10 cellular contexts compared by ENCODE assay signal in genomic region chr4:101953949-101954348, GRCh38.
A peak's percentile ranks its signal among the peaks of the same experiment; 100 is the strongest.
DNase-seq lines count a peak whose midpoint lies in the region; ATAC-seq, FAIRE-seq and TF ChIP-seq lines count a peak whose summit lies in the region.
"Had no signal": no experiment of that assay in that cellular context is flagged by ENCODE, and none has a peak within 500 bp of the region (broad histone marks: within the 10 kb centered on the region; RNA-seq: fewer than 3 reads in every experiment).

No MANE protein-coding gene starts in this region.

- 0 out of 2 replicates have a peak overlapping the region, but pooled peaks have one; percentile 44 for H3K27ac ChIP-seq in H1 (ENCODE audit: low read depth, low read length)

- H3K56ac ChIP-seq in H1 (replicated peaks; ENCODE audit: insufficient read length, low read depth, low read length): no peak overlapping the region

- POLR2A ChIA-PET in H1 (lab: Charles Lee; ENCODE audit: partially characterized antibody): no interaction called here

- no peaks in the 10 kb centered on the region for H3K79me1 ChIP-seq in H1 (ENCODE audit: low read depth, low read length)

- no peak overlapping the region for H4K8ac ChIP-seq in H1 (ENCODE audit: extremely low read depth, insufficient read depth, low read length)

- no peaks in the 10 kb centered on the region for H3K9me3 ChIP-seq in H1 (ENCODE audit: insufficient read depth in 2 of 2, low read depth in 1 of 2, low read length in 1 of 2)

- peak overlapping the region in 2 of 3 experiments; percentile 21 to 31 for H3K27ac Mint-ChIP-seq in nephron
- H3K27ac Mint-ChIP-seq: activated CD8-positive, alpha-beta T cell treated with anti-CD3 and anti-CD28 coated beads for 36 hours had no signal

- H3K23ac ChIP-seq in H1 (ENCODE audit: insufficient read length): peak overlapping the region; percentile 3

- no peak overlapping the region for H2BK15ac ChIP-seq in H1 (ENCODE audit: low read length)

- peak overlapping the region; percentile 49; the same call in 1 of the 2 replicates for H2BK5ac ChIP-seq in H1 (ENCODE audit: low read depth, low read length)

- TF ChIP-seq RAD21 in H1 (IDR thresholded peaks at IDR 0.05 in 1 of 2, conservative IDR thresholded peaks at IDR 0.05 in 1 of 2; ENCODE audit: low read depth in 2 of 2, low read length in 2 of 2): 0 out of 4 replicates have a peak, but pooled peaks of 1 of the 2 experiments have one; percentile 8

- H3K18ac ChIP-seq in H1 (ENCODE audit: extremely low read depth, low read length): no peak overlapping the region

- ATAC-seq in HG03196 (IDR thresholded peaks at IDR 0.05; ENCODE audit: unreplicated experiment) (no peak), GM19324 (IDR thresholded peaks at IDR 0.05; ENCODE audit: low FRiP score, unreplicated experiment) (no peak)
- ATAC-seq: activated CD8-positive, alpha-beta T cell treated with anti-CD3 and anti-CD28 coated beads for 36 hours had no signal

- no peak; a peak in 1 of 3 replicates for TF ChIP-seq POLR2A in H1 (IDR thresholded peaks at IDR 0.05; ENCODE audit: control extremely low read depth in 1 of 2, low read depth in 2 of 2, low read length in 2 of 2)

- peak overlapping the region; percentile 80 for H4K5ac ChIP-seq in H1 (ENCODE audit: insufficient read length, low read depth, low read length)

- H2BK12ac ChIP-seq in H1 (ENCODE audit: low read depth, low read length): peak overlapping the region; percentile 62; the same call in 1 of the 2 replicates

- no peaks in the 10 kb centered on the region for H4K20me1 ChIP-seq in H1 (replicated peaks in 1 of 2; ENCODE audit: control insufficient read depth in 1 of 2, insufficient read depth in 2 of 2, low read length in 2 of 2)

- H3K4ac ChIP-seq in H1 (replicated peaks; ENCODE audit: insufficient read length, low read depth, low read length): no peak overlapping the region

- H3K4me2 ChIP-seq in H1 (ENCODE audit: insufficient read depth in 1 of 2, low read depth in 2 of 2, low read length in 2 of 2): peak overlapping the region; percentile 43 to 47

- DNase-seq in EL: peak; percentile 93
- DNase-seq in NCI-H460 (ENCODE audit: extremely low read depth, low read depth): peak; percentile 15
- peak in 1 of 2 experiments; percentile 44 for DNase-seq in H1 (ENCODE audit: low read depth in 1 of 2, low spot score in 2 of 2)
- DNase-seq in NCI-H1048 (lab: John Stamatoyannopoulos, UW): no peak
- DNase-seq in middle frontal gyrus (ENCODE audit: extremely low spot score, low spot score): no peak
- DNase-seq: activated CD8-positive, alpha-beta T cell treated with anti-CD3 and anti-CD28 coated beads for 36 hours; cortex of kidney had no signal

- no peaks in the 10 kb centered on the region for H3K9me3 Mint-ChIP-seq in nephron
- H3K9me3 Mint-ChIP-seq: activated CD8-positive, alpha-beta T cell treated with anti-CD3 and anti-CD28 coated beads for 36 hours had no signal

- H2AFZ ChIP-seq in H1 (ENCODE audit: low read length): peak overlapping the region; percentile 44; the same call in 1 of the 2 replicates

- no peaks in the 10 kb centered on the region for H3K27me3 ChIP-seq in H1 (replicated peaks in 1 of 4; ENCODE audit: control insufficient read depth in 3 of 4, extremely low read depth in 1 of 4, insufficient read depth in 3 of 4, low read length in 3 of 4)

- H3K4me1 Mint-ChIP-seq in nephron: peaks cover 19% of the 10 kb centered on the region

- peaks cover 0 to 16% (median 7%) of the 10 kb centered on the region in 4 experiments; a peak in 5 of 7 replicates for H3K4me1 ChIP-seq in H1 (replicated peaks in 1 of 4; ENCODE audit: control insufficient read depth in 3 of 4, insufficient read depth in 4 of 4, low read length in 3 of 4)

- H3K14ac ChIP-seq in H1 (ENCODE audit: insufficient read length): no peak overlapping the region

- 19% methylated on average over 4 of the region's 4 CpGs; no CpG with 5 or more reads in 1 of the 2 experiments for WGBS in H1 (ENCODE audit: extremely low coverage in 1 of 2, insufficient coverage in 1 of 2, insufficient read length in 1 of 2, insufficient replicate concordance in 2 of 2, low coverage in 1 of 2, low lambda C conversion rate in 2 of 2, missing lambda C conversion rate in 1 of 2), 2 experiments

- H3K23me2 ChIP-seq in H1 (ENCODE audit: low read depth, low read length): no peaks in the 10 kb centered on the region

- H3K36me3 ChIP-seq in H1 (ENCODE audit: control insufficient read depth in 2 of 4, insufficient read depth in 4 of 4, low read length in 3 of 4): no peaks in the 10 kb centered on the region

- TF ChIP-seq CTCF in H1 (IDR thresholded peaks at IDR 0.05; ENCODE audit: control extremely low read depth in 1 of 3, insufficient read depth in 1 of 3, low read depth in 1 of 3, low read length in 3 of 3) (no peak), nephron (IDR thresholded peaks at IDR 0.05; ENCODE audit: unreplicated experiment in 3 of 3) (no peak)

- no peak overlapping the region for H2BK120ac ChIP-seq in H1 (replicated peaks; ENCODE audit: low read depth, low read length)

- CTCF ChIA-PET in H1 (lab: Charles Lee; ENCODE audit: partially characterized antibody): no interaction called here

- H3K4me3 Mint-ChIP-seq in nephron: no peak overlapping the region
- H3K4me3 Mint-ChIP-seq: activated CD8-positive, alpha-beta T cell treated with anti-CD3 and anti-CD28 coated beads for 36 hours had no signal

- H3K27me3 Mint-ChIP-seq in nephron (ENCODE audit: low read depth): no peaks in the 10 kb centered on the region

- H3K9ac ChIP-seq in H1 (replicated peaks in 1 of 4; ENCODE audit: extremely low read depth in 1 of 4, low read depth in 3 of 4, low read length in 3 of 4): no peak overlapping the region; a peak in 1 of 7 replicates

- no peaks in the 10 kb centered on the region for H3K79me2 ChIP-seq in H1 (ENCODE audit: control insufficient read depth in 1 of 2, insufficient read depth in 2 of 2, low read length in 2 of 2)

- no peaks in the 10 kb centered on the region for H3K36me3 Mint-ChIP-seq in nephron (ENCODE audit: low read depth)

- no peak overlapping the region; the same call in 1 of the 2 replicates for H2AK5ac ChIP-seq in H1 (ENCODE audit: low read depth, low read length)

- no peak overlapping the region for H2BK20ac ChIP-seq in H1 (ENCODE audit: low read length)

- no peak overlapping the region for H4K91ac ChIP-seq in H1 (replicated peaks; ENCODE audit: insufficient read length, low read length)

- TF ChIP-seq EP300 in H1 (IDR thresholded peaks at IDR 0.05; ENCODE audit: borderline replicate concordance in 1 of 2, low read depth in 2 of 2, low read length in 2 of 2): peak in 1 of 2 experiments; percentile 65; a peak in 1 of 3 replicates

- peak; percentile 96 for FAIRE-seq in H1 (lab: Jason Lieb, UNC)

- H3K4me3 ChIP-seq in H1 (ENCODE audit: extremely low read depth in 1 of 4, insufficient read depth in 2 of 4, low read depth in 3 of 4, low read length in 4 of 4): peak overlapping the region in 1 of 4 experiments; percentile 26; a peak in 1 of 8 replicates

TF ChIP-seq in H1, 55 proteins besides CTCF, POLR2A, EP300 and RAD21:
- peak; percentile 47; the same call in 1 of the 2 replicates for TF ChIP-seq TBP (IDR thresholded peaks at IDR 0.05; ENCODE audit: low read depth, low read length)
- peak; percentile 82 for TF ChIP-seq SP1 (IDR thresholded peaks at IDR 0.05; ENCODE audit: low read depth, low read length)
- no peak for TF ChIP-seq FOSL1 (IDR thresholded peaks at IDR 0.05; ENCODE audit: insufficient read depth, low read depth, low read length)
- peak; percentile 100 for TF ChIP-seq TEAD4 (IDR thresholded peaks at IDR 0.05; ENCODE audit: low read depth, low read length)
- TF ChIP-seq MAFK (IDR thresholded peaks at IDR 0.05; ENCODE audit: low read depth, low read length): no peak
- TF ChIP-seq CREB1 (IDR thresholded peaks at IDR 0.05): peak; percentile 44; the same call in 1 of the 2 replicates
- TF ChIP-seq ATF2 (IDR thresholded peaks at IDR 0.05; ENCODE audit: low read length): 0 out of 2 replicates have a peak, but pooled peaks have one; percentile 67
- peak; percentile 76 for TF ChIP-seq JUN (IDR thresholded peaks at IDR 0.05; ENCODE audit: low read depth, low read length)
- TF ChIP-seq CHD2 (IDR thresholded peaks at IDR 0.05; ENCODE audit: low read length): no peak
- TF ChIP-seq ASH2L (IDR thresholded peaks at IDR 0.05; ENCODE audit: low read length): peak; percentile 72
- TF ChIP-seq JUND (IDR thresholded peaks at IDR 0.05; ENCODE audit: low read length): peak; percentile 33; the same call in 1 of the 2 replicates
- no peak for TF ChIP-seq POU5F1 (IDR thresholded peaks at IDR 0.05; ENCODE audit: low read depth, low read length)
- TF ChIP-seq CTBP2 (IDR thresholded peaks at IDR 0.05; ENCODE audit: borderline replicate concordance, insufficient read depth, insufficient read length, low read length): no peak
- TF ChIP-seq NANOG (IDR thresholded peaks at IDR 0.05; ENCODE audit: insufficient read depth, low read depth, low read length, poor library complexity, severe bottlenecking): peak; percentile 38
- peak; percentile 2; the same call in 1 of the 2 replicates for TF ChIP-seq RBBP5 (IDR thresholded peaks at IDR 0.05; ENCODE audit: borderline replicate concordance, low read depth, low read length)
TF ChIP-seq in H1: peak in this region for 10.

Comparison
In these comparisons a context has a peak if more than half of its experiments do, and no peak if none do; other contexts are left out.
1. DNase-seq: peak in EL (single experiment) and NCI-H460 (single experiment); none in NCI-H1048 (single experiment) and middle frontal gyrus (single experiment).